ENCODE assay signal across 8 cellular contexts in genomic region chrX:85004255-85004654, GRCh38.
A peak's percentile ranks its signal among the peaks of the same experiment; 100 is the strongest.
DNase-seq lines count a peak whose midpoint lies in the region; ATAC-seq, FAIRE-seq and TF ChIP-seq lines count a peak whose summit lies in the region.

No MANE protein-coding gene starts in this region.

- no peaks in the 10 kb centered on the region for H3K27me3 ChIP-seq in adipocyte (replicated peaks; ENCODE audit: control insufficient read depth, insufficient read depth, low read length)

- ATAC-seq in HG03342 (IDR thresholded peaks at IDR 0.05; ENCODE audit: unreplicated experiment) (peak; percentile 4), HG03378 (IDR thresholded peaks at IDR 0.05; ENCODE audit: unreplicated experiment) (no peak)

- peak overlapping the region; percentile 78 for H3K4me3 ChIP-seq in GM12864 (ENCODE audit: low read depth, low read length)
- H3K4me3 ChIP-seq in adipocyte (ENCODE audit: low read length): peak overlapping the region; percentile 87

- FAIRE-seq in islet of Langerhans (lab: Jason Lieb, UNC): peak; percentile 30

- no peak for TF ChIP-seq CTCF in GM12864 (IDR thresholded peaks at IDR 0.05; ENCODE audit: low read depth, low read length, missing control alignments)

- no peaks in the 10 kb centered on the region for H3K36me3 ChIP-seq in adipocyte (ENCODE audit: control insufficient read depth, insufficient read depth, low read length, severe bottlenecking)

- peaks cover 5% of the 10 kb centered on the region for H3K4me1 ChIP-seq in adipocyte (ENCODE audit: control insufficient read depth, insufficient read depth, low read length)

- no peaks in the 10 kb centered on the region for H3K9me3 ChIP-seq in adipocyte (ENCODE audit: control insufficient read depth, low read length)

- H3K9ac ChIP-seq in adipocyte (ENCODE audit: low read length): peak overlapping the region; percentile 88

- DNase-seq in GM12864 (ENCODE audit: low read depth): no peak
- DNase-seq in adipocyte (ENCODE audit: low read depth): peak; percentile 30
- peak; percentile 12 for DNase-seq in superior temporal gyrus (ENCODE audit: extremely low spot score)
- no peak for DNase-seq in OCI-M2 (lab: John Stamatoyannopoulos, UW; ENCODE audit: unreplicated experiment)
- DNase-seq in NCI-H1930 (lab: John Stamatoyannopoulos, UW): no peak

Comparison
In these comparisons a context has a peak if more than half of its experiments do, and no peak if none do; other contexts are left out.
1. DNase-seq: peak in adipocyte (single experiment) and superior temporal gyrus (single experiment); none in GM12864 (single experiment), OCI-M2 (single experiment) and NCI-H1930 (0 of 2).